Comparison of ENCODE assay signal across 19 cellular contexts in genomic region chr10:30368065-30368718, GRCh38. TPM values are rescaled to one million over a fixed set of nuclear protein-coding genes. Genes with fewer than 3 reads are reported as not detected.
DNase-seq lines count a peak whose midpoint lies in the region; ATAC-seq and TF ChIP-seq lines count a peak whose summit lies in the region.
"Had no signal": no experiment of that assay in that cellular context is flagged by ENCODE, and none has a peak within 500 bp of the region (broad histone marks: within the 10 kb centered on the region; RNA-seq: fewer than 3 reads in every experiment).

No MANE protein-coding gene starts in this region.

- peak; percentile 20 for DNase-seq in GM23338 (ENCODE audit: low spot score)
- peak; percentile 51 for DNase-seq in ecto neural progenitor cell (ENCODE audit: low spot score)
- peak; percentile 79 for DNase-seq in left kidney (ENCODE audit: low read depth, low spot score)
- peak; percentile 73 for DNase-seq in sciatic nerve (ENCODE audit: low spot score)
- DNase-seq in cerebellar nuclear complex (lab: John Stamatoyannopoulos, UW), result no peak
- DNase-seq in activated CD8-positive, alpha-beta T cell treated with anti-CD3 and anti-CD28 coated beads for 36 hours, result no peak
- no peak for DNase-seq in NCI-H1092 (lab: John Stamatoyannopoulos, UW)
- no peak for DNase-seq in activated CD8-positive, alpha-beta memory T cell treated with anti-CD3 and anti-CD28 coated beads for 24 hours
- DNase-seq: activated T-cell treated with anti-CD3 and anti-CD28 coated beads, Interleukin-2, amount 50 U/mL, for 48 hours; effector CD4-positive, alpha-beta T cell; GDM1; mesendoderm; NCI-H510A; psoas muscle; stimulated activated CD4-positive, alpha-beta T cell treated with anti-CD3 and anti-CD28 coated beads, Interleukin-4, amount 100 ng/mL, for 24 hours; stimulated activated naive B cell treated with anti-CD40 and anti-IgM and Interleukin-4, amounts not matched to agents 10 μg/mL and 1 μg/mL and 100 μg/mL, for 72 hours; T-helper 2 cell had no signal

- no peak for TF ChIP-seq CTCF in GM23338 (conservative IDR thresholded peaks at IDR 0.05; ENCODE audit: low read depth in 2 of 2)
- no peak for TF ChIP-seq CTCF in activated CD8-positive, alpha-beta T cell treated with anti-CD3 and anti-CD28 coated beads for 36 hours (IDR thresholded peaks at IDR 0.05)

- no peak overlapping the region for H3K27ac ChIP-seq in GM23338 (ENCODE audit: low read depth)
- H3K27ac ChIP-seq: C4-2B, psoas muscle had no signal

- CTCF ChIA-PET in activated CD8-positive, alpha-beta T cell treated with anti-CD3 and anti-CD28 coated beads for 36 hours (lab: Charles Lee), result interaction anchor here (1.0 to 2.9 kb wide), 3 partner anchors 9 to 272 kb away, joined by 3 to 10 read pairs (median 6); no protein-coding TSS in a partner anchor

- H3K36me3 Mint-ChIP-seq in GM23338 (ENCODE audit: low read depth), result no peaks in the 10 kb centered on the region
- no peaks in the 10 kb centered on the region for H3K36me3 Mint-ChIP-seq in activated CD8-positive, alpha-beta T cell treated with anti-CD3 and anti-CD28 coated beads for 36 hours (ENCODE audit: low read depth)
- H3K36me3 Mint-ChIP-seq: stimulated activated naive B cell treated with anti-CD40 and anti-IgM and Interleukin-4, amounts not matched to agents 10 μg/mL and 1 μg/mL and 100 μg/mL, for 72 hours had no signal

- no peaks in the 10 kb centered on the region for H3F3A ChIP-seq in GM23338 (replicated peaks; ENCODE audit: low read depth)

- no peaks in the 10 kb centered on the region for H3K79me2 ChIP-seq in GM23338 (replicated peaks; ENCODE audit: insufficient read depth)

- H3K27me3 ChIP-seq in GM23338 (ENCODE audit: insufficient read depth), result no peaks in the 10 kb centered on the region

- H3K4me1 Mint-ChIP-seq in GM23338, result peaks cover 27% of the 10 kb centered on the region
- H3K4me1 Mint-ChIP-seq in activated CD8-positive, alpha-beta T cell treated with anti-CD3 and anti-CD28 coated beads for 36 hours (ENCODE audit: low read depth), result peaks cover 7% of the 10 kb centered on the region

- H3K9me2 ChIP-seq in GM23338 (ENCODE audit: insufficient read depth), result no peaks in the 10 kb centered on the region

- H3K4me1 ChIP-seq in GM23338 (ENCODE audit: insufficient read depth), result 0 out of 2 replicates have a peak, but pooled peaks cover 10% of the 10 kb centered on the region
- H3K4me1 ChIP-seq: psoas muscle had no signal

- H3K4me3 ChIP-seq in GM23338, result no peak overlapping the region
- H3K4me3 ChIP-seq: psoas muscle had no signal

- H3K4me3 Mint-ChIP-seq in GM23338, result no peak overlapping the region
- no peak overlapping the region for H3K4me3 Mint-ChIP-seq in activated CD8-positive, alpha-beta T cell treated with anti-CD3 and anti-CD28 coated beads for 36 hours
- H3K4me3 Mint-ChIP-seq: stimulated activated naive B cell treated with anti-CD40 and anti-IgM and Interleukin-4, amounts not matched to agents 10 μg/mL and 1 μg/mL and 100 μg/mL, for 72 hours had no signal

- POLR2A ChIA-PET in activated CD8-positive, alpha-beta T cell treated with anti-CD3 and anti-CD28 coated beads for 36 hours (lab: Charles Lee), result interaction anchor here (1.1 kb wide), 1 partner anchor 12 kb away, joined by 3 read pairs; no protein-coding TSS in a partner anchor

- no peaks in the 10 kb centered on the region for H3K36me3 ChIP-seq in GM23338 (ENCODE audit: insufficient read depth)

- no peaks in the 10 kb centered on the region for H3K9me3 Mint-ChIP-seq in GM23338
- no peaks in the 10 kb centered on the region for H3K9me3 Mint-ChIP-seq in activated CD8-positive, alpha-beta T cell treated with anti-CD3 and anti-CD28 coated beads for 36 hours
- H3K9me3 Mint-ChIP-seq: stimulated activated naive B cell treated with anti-CD40 and anti-IgM and Interleukin-4, amounts not matched to agents 10 μg/mL and 1 μg/mL and 100 μg/mL, for 72 hours had no signal

- peaks cover 26% of the 10 kb centered on the region for H3K27me3 Mint-ChIP-seq in GM23338 (ENCODE audit: insufficient read depth, low read depth, poor library complexity)
- H3K27me3 Mint-ChIP-seq in activated CD8-positive, alpha-beta T cell treated with anti-CD3 and anti-CD28 coated beads for 36 hours, result no peaks in the 10 kb centered on the region

- H3K4me2 ChIP-seq in GM23338, result no peak overlapping the region

- no peaks in the 10 kb centered on the region for H4K20me1 ChIP-seq in GM23338 (replicated peaks; ENCODE audit: insufficient read depth)

- ATAC-seq in GM23338 (peak; percentile 67), sciatic nerve (peak; percentile 93)
- no peak for ATAC-seq in activated CD8-positive, alpha-beta T cell treated with anti-CD3 and anti-CD28 coated beads for 36 hours
- ATAC-seq: HCT116; stimulated activated naive B cell treated with anti-CD40 and anti-IgM and Interleukin-4, amounts not matched to agents 10 μg/mL and 1 μg/mL and 100 μg/mL, for 72 hours had no signal

- H3K27ac Mint-ChIP-seq in GM23338, result no peak overlapping the region
- no peak overlapping the region for H3K27ac Mint-ChIP-seq in activated CD8-positive, alpha-beta T cell treated with anti-CD3 and anti-CD28 coated beads for 36 hours
- H3K27ac Mint-ChIP-seq: stimulated activated naive B cell treated with anti-CD40 and anti-IgM and Interleukin-4, amounts not matched to agents 10 μg/mL and 1 μg/mL and 100 μg/mL, for 72 hours had no signal

- intact Hi-C loops in sciatic nerve (cut with DNase I), result no loop called here
- intact Hi-C loops in activated CD8-positive, alpha-beta T cell treated with anti-CD3 and anti-CD28 coated beads for 36 hours (cut with micrococcal nuclease), result no loop called here

- peak overlapping the region; percentile 95 for H2AFZ ChIP-seq in GM23338

TF ChIP-seq in GM23338, 12 proteins besides CTCF, POLR2A, EP300 and RAD21 (continues in another document):
- TF ChIP-seq JUNB (IDR thresholded peaks at IDR 0.05; ENCODE audit: unreplicated experiment) (no peak), STAT1 (IDR thresholded peaks at IDR 0.05; ENCODE audit: unreplicated experiment) (no peak), REST (IDR thresholded peaks at IDR 0.05; ENCODE audit: unreplicated experiment) (no peak), ZNF331 (CRISPR knock-in tag; IDR thresholded peaks at IDR 0.05; ENCODE audit: low read depth) (no peak)

RNA-seq across cellular contexts. Expression of gene MTPAP, which starts 19.1 kb away (rescaled TPM):
- total RNA-seq in GM23338 (2014; rRNA removed; shearing (Covaris generic)), result 29.2 and 35.1 TPM in 2 replicates
- 27.0 and 32.3 TPM in 2 replicates for polyA plus RNA-seq in GM23338 (2016; fragmentation: Nextera tagmentation; extraction: Ambion mirVana)
- 30.6 TPM for total RNA-seq in sciatic nerve
- total RNA-seq in activated CD8-positive, alpha-beta T cell treated with anti-CD3 and anti-CD28 coated beads for 36 hours, result 10 to 100 TPM; 47.4 to 55.0 TPM

Comparison
In these comparisons a context has a peak if more than half of its experiments do, and no peak if none do; other contexts are left out.
1. DNase-seq: peak in GM23338 (single experiment), ecto neural progenitor cell (single experiment), left kidney (single experiment) and sciatic nerve (single experiment); none in cerebellar nuclear complex (0 of 2), activated CD8-positive, alpha-beta T cell treated with anti-CD3 and anti-CD28 coated beads for 36 hours (single experiment), NCI-H1092 (single experiment) and activated CD8-positive, alpha-beta memory T cell treated with anti-CD3 and anti-CD28 coated beads for 24 hours (single experiment).